ENCODE assay signal across 9 cellular contexts in the genomic region with DNA sequence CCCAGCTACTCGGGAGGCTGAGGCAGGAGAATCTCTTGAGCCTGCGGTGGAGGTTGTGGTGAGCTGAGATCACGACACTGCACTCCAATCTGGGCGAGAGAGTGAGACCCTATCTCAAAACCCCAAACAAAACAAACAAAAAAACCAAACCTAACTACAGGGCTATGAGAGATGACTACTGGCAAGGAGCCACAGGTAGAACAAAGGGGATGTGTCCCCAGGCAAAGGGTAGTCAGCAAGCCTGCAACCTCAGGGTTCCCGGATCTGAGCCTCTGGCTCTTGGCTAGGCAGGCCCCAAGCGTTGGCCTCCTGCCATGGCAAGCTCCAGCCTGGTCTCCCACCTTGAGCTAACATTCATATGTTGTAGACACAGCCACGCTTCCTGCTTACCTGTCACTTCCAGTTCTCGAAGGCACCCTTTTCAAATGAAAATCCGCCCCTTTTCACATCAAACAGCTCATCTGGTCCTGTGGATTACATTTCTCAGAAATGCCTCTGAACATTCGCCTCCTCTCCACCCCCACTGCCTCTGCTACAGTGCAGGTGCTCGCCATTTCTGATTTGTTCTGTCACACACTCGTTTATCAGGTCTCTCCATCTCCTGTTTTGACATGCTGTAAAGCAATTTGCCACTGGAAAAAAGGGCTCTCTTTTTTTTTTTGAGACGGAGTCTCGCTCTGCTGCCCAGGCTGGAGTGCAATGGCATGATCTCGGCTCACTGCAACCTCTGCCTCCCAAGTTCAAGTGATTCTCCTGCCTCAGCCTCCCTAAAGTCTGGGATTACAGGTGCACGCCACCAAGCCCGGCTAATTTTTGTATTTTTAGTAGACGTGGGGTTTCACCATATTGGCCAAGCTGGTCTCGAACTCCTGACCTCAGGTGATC. TPM values are rescaled to one million over a fixed set of nuclear protein-coding genes. Genes with fewer than 3 reads are reported as not detected.
DNase-seq lines count a peak whose midpoint lies in the region; ATAC-seq and TF ChIP-seq lines count a peak whose summit lies in the region.
"Had no signal": no experiment of that assay in that cellular context is flagged by ENCODE, and none has a peak within 500 bp of the region (broad histone marks: within the 10 kb centered on the region; RNA-seq: fewer than 3 reads in every experiment).

No MANE protein-coding gene starts in this region.

- H3K27me3 ChIP-seq in foreskin keratinocyte = no peaks in the 10 kb centered on the region

- peak; percentile 94 for ATAC-seq in foreskin keratinocyte
- ATAC-seq in GM21737 (IDR thresholded peaks at IDR 0.05; ENCODE audit: unreplicated experiment) = no peak

- TF ChIP-seq CTCF in foreskin keratinocyte (conservative IDR thresholded peaks at IDR 0.05) = no peak

- no peaks in the 10 kb centered on the region for H3K9me3 Mint-ChIP-seq in activated CD4-positive, alpha-beta memory T cell treated with anti-CD3 and anti-CD28 coated beads for 36 hours

- H3K27me3 Mint-ChIP-seq in activated CD4-positive, alpha-beta memory T cell treated with anti-CD3 and anti-CD28 coated beads for 36 hours = no peaks in the 10 kb centered on the region

- DNase-seq in DMS 273 (lab: John Stamatoyannopoulos, UW; ENCODE audit: unreplicated experiment) (peak; percentile 30), DMS 273 treated with DMSO at 0.1 percent for 48 hours (lab: John Stamatoyannopoulos, UW) (no peak), foreskin keratinocyte (peak; percentile 80 to 84), NCI-H1694 treated with DMSO at 0.1 percent for 48 hours (lab: John Stamatoyannopoulos, UW) (no peak), NCI-H82 treated with DMSO at 0.1 percent for 48 hours (lab: John Stamatoyannopoulos, UW; ENCODE audit: unreplicated experiment) (no peak)
- DNase-seq in activated CD4-positive, alpha-beta memory T cell treated with anti-CD3 and anti-CD28 coated beads for 36 hours = peak; percentile 93
- peak; percentile 15 for DNase-seq in stimulated activated CD8-positive, alpha-beta memory T cell treated with anti-CD3 and anti-CD28 coated beads, Interleukin-12 subunit alpha, Interleukin-12 subunit beta, amount 100 ng/mL, for 24 hours (ENCODE audit: extremely low read depth)

- intact Hi-C loops in activated CD4-positive, alpha-beta memory T cell treated with anti-CD3 and anti-CD28 coated beads for 36 hours (cut with micrococcal nuclease) = loop anchor here (1.0 kb wide), 4 partner anchors 13 to 120 kb away; a partner anchor contains a TSS

- peaks cover 38% of the 10 kb centered on the region for H3K4me1 Mint-ChIP-seq in activated CD4-positive, alpha-beta memory T cell treated with anti-CD3 and anti-CD28 coated beads for 36 hours (ENCODE audit: low read depth)

- CTCF ChIA-PET in activated CD4-positive, alpha-beta memory T cell treated with anti-CD3 and anti-CD28 coated beads for 36 hours (lab: Charles Lee) = interaction anchor here (0.9 to 4.2 kb wide), 8 partner anchors 10 to 273 kb away, joined by 3 to 28 read pairs (median 5); a partner anchor contains a TSS

- peaks cover 11% of the 10 kb centered on the region for H3K36me3 Mint-ChIP-seq in activated CD4-positive, alpha-beta memory T cell treated with anti-CD3 and anti-CD28 coated beads for 36 hours

- H3K4me1 ChIP-seq in foreskin keratinocyte = peaks cover 13% of the 10 kb centered on the region

- POLR2A ChIA-PET in activated CD4-positive, alpha-beta memory T cell treated with anti-CD3 and anti-CD28 coated beads for 36 hours (lab: Charles Lee) = interaction anchor here (0.9 to 4.6 kb wide), 6 partner anchors 11 to 120 kb away, joined by 3 to 55 read pairs (median 5); a partner anchor contains a TSS

- peak overlapping the region; percentile 84 for H3K27ac Mint-ChIP-seq in activated CD4-positive, alpha-beta memory T cell treated with anti-CD3 and anti-CD28 coated beads for 36 hours

- H3K4me3 Mint-ChIP-seq in activated CD4-positive, alpha-beta memory T cell treated with anti-CD3 and anti-CD28 coated beads for 36 hours = peak overlapping the region; percentile 30

- H3K27ac ChIP-seq in foreskin keratinocyte = no peak overlapping the region
- H3K27ac ChIP-seq: 22Rv1 had no signal

RNA-seq across cellular contexts. Expression of a gene that starts 13.1 kb away (rescaled TPM):
- total RNA-seq in activated CD4-positive, alpha-beta memory T cell treated with anti-CD3 and anti-CD28 coated beads for 36 hours = 100 to 1,000 TPM; 653 to 668 TPM
- 242 and 260 TPM in 2 replicates for total RNA-seq in foreskin keratinocyte
- 72.5 and 83.1 TPM in 2 replicates for polyA plus RNA-seq in foreskin keratinocyte

Comparison
In these comparisons a context has a peak if more than half of its experiments do, and no peak if none do; other contexts are left out.
1. DNase-seq: peak in DMS 273 (single experiment), activated CD4-positive, alpha-beta memory T cell treated with anti-CD3 and anti-CD28 coated beads for 36 hours (single experiment), foreskin keratinocyte (2 of 2) and stimulated activated CD8-positive, alpha-beta memory T cell treated with anti-CD3 and anti-CD28 coated beads, Interleukin-12 subunit alpha, Interleukin-12 subunit beta, amount 100 ng/mL, for 24 hours (single experiment); none in DMS 273 treated with DMSO at 0.1 percent for 48 hours (single experiment), NCI-H1694 treated with DMSO at 0.1 percent for 48 hours (single experiment) and NCI-H82 treated with DMSO at 0.1 percent for 48 hours (single experiment).